8 cellular contexts compared by ENCODE assay signal in the genomic region with DNA sequence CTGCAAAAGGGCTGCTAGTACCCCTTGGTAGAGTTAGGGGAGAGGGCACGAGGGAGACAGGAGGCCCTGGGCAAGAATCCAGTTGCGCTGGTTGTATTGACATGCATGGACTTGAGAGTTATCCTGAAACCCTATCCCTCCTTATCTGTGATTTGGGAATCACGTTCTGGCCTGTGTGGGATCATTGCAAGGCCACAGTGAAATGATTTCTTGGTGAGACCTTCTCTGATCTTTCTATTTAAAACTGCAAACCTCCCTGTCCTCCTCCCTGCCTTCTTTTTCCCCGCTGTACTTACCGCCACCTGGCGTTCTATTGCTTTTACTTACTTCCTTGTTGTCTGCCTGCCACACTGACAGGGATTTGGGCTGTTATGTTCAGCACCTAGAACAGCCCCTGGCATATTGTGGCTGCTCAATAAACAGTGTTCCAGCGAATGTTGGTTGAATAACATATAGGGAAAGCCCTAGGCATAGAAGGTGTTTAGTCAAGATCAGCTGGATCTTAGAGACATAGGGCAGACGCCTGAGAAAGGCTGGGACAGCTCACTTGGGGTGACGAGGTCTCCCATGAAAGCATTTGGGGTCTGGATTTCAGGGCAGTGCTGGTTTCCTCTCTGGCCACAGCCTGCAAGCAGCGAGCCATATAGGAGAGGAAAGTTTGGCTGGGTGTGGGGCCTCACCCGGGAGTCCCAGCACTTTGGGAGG. TPM values are rescaled to one million over a fixed set of nuclear protein-coding genes. Genes with fewer than 3 reads are reported as not detected.
DNase-seq lines count a peak whose midpoint lies in the region; ATAC-seq and TF ChIP-seq lines count a peak whose summit lies in the region.

No MANE protein-coding gene starts in this region.

- H3K27me3 Mint-ChIP-seq in stimulated activated naive CD8-positive, alpha-beta T cell treated with anti-CD3 and anti-CD28 coated beads, Interleukin-15, amount 100 ng/mL, for 72 hours, result peaks cover 72% of the 10 kb centered on the region

- intact Hi-C loops in psoas muscle (cut with DNase I), result no loop called here

- H3K27me3 ChIP-seq in iPS-20b (ENCODE audit: insufficient read depth, low read length), result no peaks in the 10 kb centered on the region
- peaks cover 43% of the 10 kb centered on the region for H3K27me3 ChIP-seq in gastroesophageal sphincter
- peaks cover 0 to 27% (median 0%) of the 10 kb centered on the region in 3 donors for H3K27me3 ChIP-seq in psoas muscle (ENCODE audit: insufficient read depth in 3 of 3, low read length in 2 of 3)

- H3K36me3 ChIP-seq in iPS-20b (ENCODE audit: insufficient read depth, low read depth, low read length), result no peaks in the 10 kb centered on the region
- H3K36me3 ChIP-seq in gastroesophageal sphincter, result no peaks in the 10 kb centered on the region
- no peaks in the 10 kb centered on the region for H3K36me3 ChIP-seq in psoas muscle (ENCODE audit: insufficient read depth in 1 of 2, low read depth in 1 of 2)

- H3K9me3 ChIP-seq in iPS-20b (ENCODE audit: insufficient read depth, low read depth, low read length) (no peaks in the 10 kb centered on the region), gastroesophageal sphincter (no peaks in the 10 kb centered on the region), psoas muscle (no peaks in the 10 kb centered on the region)

- H3K27ac Mint-ChIP-seq in stimulated activated naive CD8-positive, alpha-beta T cell treated with anti-CD3 and anti-CD28 coated beads, Interleukin-15, amount 100 ng/mL, for 72 hours, result no peak overlapping the region

- peaks cover 16% of the 10 kb centered on the region for H3K4me1 ChIP-seq in iPS-20b (ENCODE audit: insufficient read depth, low read length)
- peaks cover 0 to 5% (median 0%) of the 10 kb centered on the region in 3 donors for H3K4me1 ChIP-seq in gastroesophageal sphincter
- no peaks in the 10 kb centered on the region for H3K4me1 ChIP-seq in psoas muscle

- 49 to 82% methylated on average over 4 to 7 of the region's 11 CpGs for WGBS in gastroesophageal sphincter (ENCODE audit: low coverage in 1 of 2), 2 donors
- WGBS in psoas muscle, 3 donors, result 59 to 66% (median 61%) methylated on average over 11 of the region's 11 CpGs

- H3K4me3 ChIP-seq in WI38 (ENCODE audit: low read depth, low read length) (no peak overlapping the region), iPS-20b (ENCODE audit: low read length) (no peak overlapping the region), gastroesophageal sphincter (no peak overlapping the region), psoas muscle (no peak overlapping the region)

- 0 out of 2 replicates have a peak overlapping the region, but pooled peaks have one; percentile 15 for H3K9ac ChIP-seq in iPS-20b (ENCODE audit: low read depth, low read length)

- TF ChIP-seq EP300 in gastroesophageal sphincter (IDR thresholded peaks at IDR 0.05), result no peak

- peak; percentile 13 for DNase-seq in stimulated activated naive CD8-positive, alpha-beta T cell treated with anti-CD3 and anti-CD28 coated beads, Interleukin-15, Interleukin-2, amounts not matched to agents 100 U/mL and 50 U/mL, for 24 hours
- no peak for DNase-seq in stimulated activated naive CD8-positive, alpha-beta T cell treated with anti-CD3 and anti-CD28 coated beads, Interleukin-15, amount 100 ng/mL, for 72 hours
- DNase-seq in NCI-H146 (lab: John Stamatoyannopoulos, UW) (peak; percentile 43), psoas muscle (no peak)

- no peak overlapping the region for H3K4me3 Mint-ChIP-seq in stimulated activated naive CD8-positive, alpha-beta T cell treated with anti-CD3 and anti-CD28 coated beads, Interleukin-15, amount 100 ng/mL, for 72 hours

- no peaks in the 10 kb centered on the region for H3K9me3 Mint-ChIP-seq in stimulated activated naive CD8-positive, alpha-beta T cell treated with anti-CD3 and anti-CD28 coated beads, Interleukin-15, amount 100 ng/mL, for 72 hours

- no peak for ATAC-seq in stimulated activated naive CD8-positive, alpha-beta T cell treated with anti-CD3 and anti-CD28 coated beads, Interleukin-15, Interleukin-2, amounts not matched to agents 100 U/mL and 50 U/mL, for 24 hours
- no peak for ATAC-seq in stimulated activated naive CD8-positive, alpha-beta T cell treated with anti-CD3 and anti-CD28 coated beads, Interleukin-15, amount 100 ng/mL, for 72 hours
- ATAC-seq in gastroesophageal sphincter (no peak), HG03175 (IDR thresholded peaks at IDR 0.05; ENCODE audit: unreplicated experiment) (no peak), psoas muscle (no peak)

- TF ChIP-seq POLR2A in gastroesophageal sphincter (IDR thresholded peaks at IDR 0.05), result no peak

- TF ChIP-seq CTCF in WI38 (IDR thresholded peaks at IDR 0.05; ENCODE audit: low read depth, low read length) (peak; percentile 66), gastroesophageal sphincter (IDR thresholded peaks at IDR 0.05) (peak in 1 of 4 experiments; percentile 30), psoas muscle (IDR thresholded peaks at IDR 0.05) (no peak)

- no peak overlapping the region for H3K27ac ChIP-seq in iPS-20b (ENCODE audit: low read length)
- H3K27ac ChIP-seq in gastroesophageal sphincter, result no peak overlapping the region
- H3K27ac ChIP-seq in psoas muscle, result no peak overlapping the region

- no peaks in the 10 kb centered on the region for H3K4me1 Mint-ChIP-seq in stimulated activated naive CD8-positive, alpha-beta T cell treated with anti-CD3 and anti-CD28 coated beads, Interleukin-15, amount 100 ng/mL, for 72 hours

RNA-seq across cellular contexts. Expression of a gene that starts 25.6 kb away (rescaled TPM):
- 1 to 10 TPM in 3 of 4 donors, under 1 TPM in 1; 0.62 to 6.1 (median 3.9) TPM for total RNA-seq in gastroesophageal sphincter
- total RNA-seq in psoas muscle, result 1 to 10 TPM; 1.3 to 2.0 (median 1.5) TPM
- under 1 TPM; 0.73 to 0.96 (median 0.82) TPM for polyA plus RNA-seq in psoas muscle

Comparison
In these comparisons a context has a peak if more than half of its experiments do, and no peak if none do; other contexts are left out.
1. DNase-seq: peak in stimulated activated naive CD8-positive, alpha-beta T cell treated with anti-CD3 and anti-CD28 coated beads, Interleukin-15, Interleukin-2, amounts not matched to agents 100 U/mL and 50 U/mL, for 24 hours (single experiment) and NCI-H146 (single experiment); none in stimulated activated naive CD8-positive, alpha-beta T cell treated with anti-CD3 and anti-CD28 coated beads, Interleukin-15, amount 100 ng/mL, for 72 hours (0 of 2) and psoas muscle (0 of 2).